Comparison of ENCODE assay signal across 8 cellular contexts in the genomic region with DNA sequence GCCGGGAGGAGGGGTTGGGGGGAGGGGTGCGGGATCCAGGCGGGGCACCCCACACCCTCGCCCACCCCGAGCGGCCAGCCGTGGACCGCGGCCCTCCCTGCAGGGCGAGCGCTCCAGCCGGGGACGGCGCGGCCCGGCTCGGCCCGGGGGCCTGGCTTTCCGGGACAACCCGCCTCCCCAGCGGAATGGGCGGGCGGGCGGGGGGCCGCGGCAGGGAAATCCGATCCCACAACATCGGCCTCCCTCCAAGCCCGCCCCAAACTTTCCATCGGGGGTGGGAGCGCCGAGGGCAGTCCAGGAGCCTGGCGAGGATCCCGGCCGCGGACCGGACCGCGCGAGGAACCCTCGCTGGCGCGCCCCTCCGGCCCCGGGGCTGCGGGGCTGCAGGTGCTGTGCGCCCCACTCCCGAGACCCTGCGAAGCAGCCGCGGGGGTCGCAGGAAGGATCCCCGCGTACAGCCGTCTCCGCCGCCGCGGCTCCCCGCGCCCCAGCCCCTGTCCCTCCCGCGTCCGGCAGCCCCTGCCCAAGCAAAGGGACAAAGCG. TPM values are rescaled to one million over a fixed set of nuclear protein-coding genes. Genes with fewer than 3 reads are reported as not detected.
A peak's percentile ranks its signal among the peaks of the same experiment; 100 is the strongest.
DNase-seq lines count a peak whose midpoint lies in the region; TF ChIP-seq lines count a peak whose summit lies in the region.

No MANE protein-coding gene starts in this region.

- H3K36me3 ChIP-seq in esophagus muscularis mucosa, result peaks cover 15 to 34% (median 32%) of the 10 kb centered on the region in 4 donors
- H3K36me3 ChIP-seq in mucosa of stomach (ENCODE audit: control insufficient read depth, insufficient read depth, low read length), result no peaks in the 10 kb centered on the region
- H3K36me3 ChIP-seq in vagina, result peaks cover 0 to 21% of the 10 kb centered on the region in 2 donors

- 0% methylated on average over 9 of the region's 65 CpGs for WGBS in esophagus muscularis mucosa

- POLR2A ChIA-PET in HEK293T (lab: Yijun Ruan, JAX), result interaction anchor here (0.9 to 3.6 kb wide), 6 partner anchors 11 to 81 kb away, joined by 3 to 58 read pairs (median 4); partner anchors contain the start of genes ANKRD39 and CNNM3

- peak overlapping the region; percentile 98 to 100 (median 99) for H3K27ac ChIP-seq in esophagus muscularis mucosa (replicated peaks in 1 of 4)
- H3K27ac ChIP-seq in vagina, result peak overlapping the region; percentile 98

- DNase-seq in COLO829 (ENCODE audit: low spot score) (peak; percentile 36), HEK293T (ENCODE audit: extremely low spot score) (peak; percentile 57), SW480 (ENCODE audit: low spot score) (peak; percentile 49), esophagus muscularis mucosa (ENCODE audit: extremely low spot score) (no peak), vagina (ENCODE audit: extremely low spot score in 2 of 2) (no peak), NCI-H1694 (lab: John Stamatoyannopoulos, UW) (no peak), NCI-H1092 treated with DMSO at 0.1 percent for 48 hours (lab: John Stamatoyannopoulos, UW) (no peak)

- H3K9ac ChIP-seq in mucosa of stomach (ENCODE audit: low read length), result peak overlapping the region; percentile 86

- no peaks in the 10 kb centered on the region for H3K9me3 ChIP-seq in esophagus muscularis mucosa
- no peaks in the 10 kb centered on the region for H3K9me3 ChIP-seq in mucosa of stomach (ENCODE audit: control insufficient read depth, low read length)
- no peaks in the 10 kb centered on the region for H3K9me3 ChIP-seq in vagina

- TF ChIP-seq CTCF in esophagus muscularis mucosa (IDR thresholded peaks at IDR 0.05) (no peak), vagina (IDR thresholded peaks at IDR 0.05) (peak in 1 of 3 experiments; percentile 0)

- intact Hi-C loops in esophagus muscularis mucosa (cut with DNase I), result loop anchor here (1.0 kb wide), 1 partner anchor 38 kb away; no protein-coding TSS in a partner anchor
- intact Hi-C loops in vagina (cut with DNase I), result loop anchor here (2.0 kb wide), 1 partner anchor 37 kb away; no protein-coding TSS in a partner anchor

- TF ChIP-seq POLR2A in esophagus muscularis mucosa (IDR thresholded peaks at IDR 0.05; ENCODE audit: low read depth), result no peak
- TF ChIP-seq POLR2A in vagina (IDR thresholded peaks at IDR 0.05), result no peak

- CTCF ChIA-PET in HEK293T (lab: Yijun Ruan, JAX), result interaction anchor here (0.8 to 2.1 kb wide), 2 partner anchors 11 to 30 kb away, joined by 3 to 17 read pairs; partner anchors contain the start of gene ANKRD39

- peaks cover 47 to 81% (median 75%) of the 10 kb centered on the region in 4 donors for H3K4me1 ChIP-seq in esophagus muscularis mucosa
- H3K4me1 ChIP-seq in mucosa of stomach (ENCODE audit: control insufficient read depth, insufficient read depth, low read length), result peaks cover 36% of the 10 kb centered on the region
- peaks cover 63% of the 10 kb centered on the region for H3K4me1 ChIP-seq in vagina

- H3K4me3 ChIP-seq in esophagus muscularis mucosa (peak overlapping the region; percentile 89 to 99 (median 90)), mucosa of stomach (ENCODE audit: low read length) (no peak overlapping the region), vagina (peak overlapping the region; percentile 78 to 100)

- no peak for TF ChIP-seq EP300 in esophagus muscularis mucosa (IDR thresholded peaks at IDR 0.05)

- H3K27me3 ChIP-seq in esophagus muscularis mucosa, result no peaks in the 10 kb centered on the region
- H3K27me3 ChIP-seq in mucosa of stomach (ENCODE audit: control insufficient read depth, insufficient read depth, low read length), result peaks cover 12% of the 10 kb centered on the region
- no peaks in the 10 kb centered on the region for H3K27me3 ChIP-seq in vagina

TF ChIP-seq in HEK293T, 16 proteins besides CTCF, POLR2A, EP300 and RAD21:
- TF ChIP-seq NFRKB (IDR thresholded peaks at IDR 0.05) (no peak), TARDBP (IDR thresholded peaks at IDR 0.05) (no peak), SUZ12 (IDR thresholded peaks at IDR 0.05) (no peak), ZNF384 (IDR thresholded peaks at IDR 0.05) (no peak), ARNT (IDR thresholded peaks at IDR 0.05) (no peak), HDGF (IDR thresholded peaks at IDR 0.05; ENCODE audit: borderline replicate concordance) (no peak), FOXK2 (IDR thresholded peaks at IDR 0.05) (no peak), CTBP1 (IDR thresholded peaks at IDR 0.05; ENCODE audit: borderline replicate concordance) (no peak), L3MBTL2 (conservative IDR thresholded peaks at IDR 0.05) (no peak), BHLHE40 (IDR thresholded peaks at IDR 0.05; ENCODE audit: borderline replicate concordance) (no peak), FOXA1 (IDR thresholded peaks at IDR 0.05) (no peak), SP1 (IDR thresholded peaks at IDR 0.05) (no peak), LEF1 (IDR thresholded peaks at IDR 0.05; ENCODE audit: borderline replicate concordance) (no peak), ELF4 (IDR thresholded peaks at IDR 0.05) (no peak)
- TF ChIP-seq, protein P1, sequence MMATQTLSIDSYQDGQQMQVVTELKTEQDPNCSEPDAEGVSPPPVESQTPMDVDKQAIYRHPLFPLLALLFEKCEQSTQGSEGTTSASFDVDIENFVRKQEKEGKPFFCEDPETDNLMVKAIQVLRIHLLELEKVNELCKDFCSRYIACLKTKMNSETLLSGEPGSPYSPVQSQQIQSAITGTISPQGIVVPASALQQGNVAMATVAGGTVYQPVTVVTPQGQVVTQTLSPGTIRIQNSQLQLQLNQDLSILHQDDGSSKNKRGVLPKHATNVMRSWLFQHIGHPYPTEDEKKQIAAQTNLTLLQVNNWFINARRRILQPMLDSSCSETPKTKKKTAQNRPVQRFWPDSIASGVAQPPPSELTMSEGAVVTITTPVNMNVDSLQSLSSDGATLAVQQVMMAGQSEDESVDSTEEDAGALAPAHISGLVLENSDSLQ (IDR thresholded peaks at IDR 0.05), result no peak

RNA-seq across cellular contexts. Expression of gene SEMA4C, which starts 0.5 kb away (rescaled TPM):
- 10 to 100 TPM; 54.4 to 82.7 (median 75.4) TPM for total RNA-seq in esophagus muscularis mucosa
- 60.6 TPM for total RNA-seq in vagina

RNA-seq across cellular contexts. Expression of gene ANKRD39, which starts 11.5 kb away (rescaled TPM):
- 10 to 100 TPM; 12.4 to 17.2 (median 14.7) TPM for total RNA-seq in esophagus muscularis mucosa
- 20.4 TPM for total RNA-seq in vagina

RNA-seq across cellular contexts. Expression of gene ANKRD23, which starts 25.5 kb away (rescaled TPM):
- total RNA-seq in esophagus muscularis mucosa (1 to 10 TPM; 2.2 to 6.0 (median 4.2) TPM), vagina (0.98 TPM)

RNA-seq across cellular contexts. Expression of gene CNNM3, which starts 53.3 kb away (rescaled TPM):
- total RNA-seq in esophagus muscularis mucosa (10 to 100 TPM; 11.8 to 30.3 (median 22.1) TPM), vagina (16.5 TPM)

Comparison
In these comparisons a context has a peak if more than half of its experiments do, and no peak if none do; other contexts are left out.
1. DNase-seq: peak in COLO829 (single experiment), HEK293T (single experiment) and SW480 (single experiment); none in esophagus muscularis mucosa (single experiment), vagina (0 of 2), NCI-H1694 (single experiment) and NCI-H1092 treated with DMSO at 0.1 percent for 48 hours (single experiment).